In the genomic region with DNA sequence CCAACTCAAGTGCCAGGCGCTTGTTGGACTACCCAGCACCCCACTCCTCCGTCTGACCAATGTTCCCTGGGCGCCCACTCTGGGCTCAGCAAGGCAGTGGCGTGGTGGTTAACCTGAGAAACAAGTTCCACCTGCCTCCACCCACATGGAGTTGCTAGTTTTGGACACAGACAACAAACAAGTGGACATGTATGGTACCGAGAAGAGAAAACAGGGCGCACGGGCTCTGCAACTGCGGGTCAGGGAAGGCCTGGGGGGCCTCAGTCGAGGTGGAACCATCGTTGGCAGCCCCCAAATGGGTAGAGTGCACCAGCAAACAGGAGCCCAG, we compare ENCODE assay signal across 9 cellular contexts. TPM values are rescaled to one million over a fixed set of nuclear protein-coding genes. Genes with fewer than 3 reads are reported as not detected.
A peak's percentile ranks its signal among the peaks of the same experiment; 100 is the strongest.
DNase-seq lines count a peak whose midpoint lies in the region; ATAC-seq, FAIRE-seq and TF ChIP-seq lines count a peak whose summit lies in the region.
"Had no signal": no experiment of that assay in that cellular context is flagged by ENCODE, and none has a peak within 500 bp of the region (broad histone marks: within the 10 kb centered on the region; RNA-seq: fewer than 3 reads in every experiment).

No MANE protein-coding gene starts in this region.

- no peak for TF ChIP-seq CTCF in HEK293 (tag by site-specific recombination; IDR thresholded peaks at IDR 0.05)
- no peak for TF ChIP-seq CTCF in coronary artery (IDR thresholded peaks at IDR 0.05)

- H3K36me3 Mint-ChIP-seq in natural killer cell treated with Interleukin-12 subunit alpha and Interleukin-12 subunit beta and Interleukin-15 and Interleukin-18, amount 100 ng/mL, for 72 hours, result no peaks in the 10 kb centered on the region

- H3K4me1 Mint-ChIP-seq in natural killer cell treated with Interleukin-12 subunit alpha and Interleukin-12 subunit beta and Interleukin-15 and Interleukin-18, amount 100 ng/mL, for 72 hours (ENCODE audit: low read depth in 2 of 2), result peaks cover 51 to 54% of the 10 kb centered on the region in 2 donors

- H3K27me3 ChIP-seq in ACC112 (ENCODE audit: insufficient read depth, low read length), result no peaks in the 10 kb centered on the region

- H3K27ac Mint-ChIP-seq in natural killer cell treated with Interleukin-12 subunit alpha and Interleukin-12 subunit beta and Interleukin-15 and Interleukin-18, amount 100 ng/mL, for 72 hours, result peak overlapping the region in 1 of 2 donors; percentile 56

- CTCF ChIA-PET in HEK293 (lab: Yijun Ruan, JAX), result no interaction called here

- peaks cover 18% of the 10 kb centered on the region for H3K4me1 ChIP-seq in ACC112 (ENCODE audit: control insufficient read depth, insufficient read depth, low read length, unreplicated experiment)
- no peaks in the 10 kb centered on the region for H3K4me1 ChIP-seq in HEK293 (ENCODE audit: control insufficient read depth, insufficient read depth, low read length)

- H3K27ac ChIP-seq in ACC112 (ENCODE audit: low read depth, low read length) (peak overlapping the region; percentile 68), HEK293 (ENCODE audit: extremely low read depth, low read depth, low read length) (no peak overlapping the region; the same call in 1 of the 2 replicates), coronary artery (peak overlapping the region in 1 of 2 donors; percentile 84)

- peak overlapping the region; percentile 82 for H3K4me3 Mint-ChIP-seq in natural killer cell treated with Interleukin-12 subunit alpha and Interleukin-12 subunit beta and Interleukin-15 and Interleukin-18, amount 100 ng/mL, for 72 hours

- no peak overlapping the region for H2AFZ ChIP-seq in ACC112 (ENCODE audit: low read length, unreplicated experiment)

- FAIRE-seq in GM12892 (lab: Jason Lieb, UNC), result no peak

- H3K36me3 ChIP-seq in ACC112 (ENCODE audit: insufficient read depth, low read length) (peaks cover 12% of the 10 kb centered on the region), HEK293 (ENCODE audit: control insufficient read depth in 2 of 2, insufficient read depth in 1 of 2, low read length in 2 of 2) (peaks cover 0 to 24% of the 10 kb centered on the region in 2 experiments; a peak in 1 of 3 replicates)

- ATAC-seq in natural killer cell treated with Interleukin-12 subunit alpha and Interleukin-12 subunit beta and Interleukin-15 and Interleukin-18, amount 100 ng/mL, for 72 hours, result no peak

- H3K9me3 Mint-ChIP-seq in natural killer cell treated with Interleukin-12 subunit alpha and Interleukin-12 subunit beta and Interleukin-15 and Interleukin-18, amount 100 ng/mL, for 72 hours, result no peaks in the 10 kb centered on the region

- peaks cover 6% of the 10 kb centered on the region in 2 donors for H3K27me3 Mint-ChIP-seq in natural killer cell treated with Interleukin-12 subunit alpha and Interleukin-12 subunit beta and Interleukin-15 and Interleukin-18, amount 100 ng/mL, for 72 hours

- POLR2A ChIA-PET in HEK293 (lab: Yijun Ruan, JAX), result no interaction called here

- no peaks in the 10 kb centered on the region for H3K9me3 ChIP-seq in HEK293 (ENCODE audit: control insufficient read depth, insufficient read depth, low read depth, low read length)

- TF ChIP-seq POLR2A in GM12892 (IDR thresholded peaks at IDR 0.05; ENCODE audit: low read depth, low read length), result no peak

- peaks cover 66% of the 10 kb centered on the region for H3K79me2 ChIP-seq in ACC112 (ENCODE audit: control insufficient read depth, insufficient read depth, low read length, unreplicated experiment)

- DNase-seq in coronary artery (ENCODE audit: low spot score) (no peak), NCI-H1417 treated with DMSO at 0.1 percent for 48 hours (lab: John Stamatoyannopoulos, UW) (no peak), germinal center (ENCODE audit: low spot score) (no peak), D341Med (ENCODE audit: low spot score) (no peak), GM12892 (ENCODE audit: insufficient read length) (no peak)
- no peak for DNase-seq in natural killer cell treated with Interleukin-12 subunit alpha and Interleukin-12 subunit beta and Interleukin-15 and Interleukin-18, amount 100 ng/mL, for 72 hours (ENCODE audit: low spot score)
- DNase-seq: occipital lobe had no signal

- H3K4me3 ChIP-seq in ACC112 (ENCODE audit: low read depth, low read length) (peak overlapping the region; percentile 87), HEK293 (ENCODE audit: low read depth, low read length) (no peak overlapping the region), coronary artery (peak overlapping the region; percentile 98)

TF ChIP-seq in HEK293, 187 proteins besides CTCF, POLR2A, EP300 and RAD21:
- no peak for TF ChIP-seq ZBTB26 (tag by site-specific recombination; optimal IDR thresholded peaks at IDR 0.05)
- peak; percentile 42 for TF ChIP-seq EGR2 (tag by site-specific recombination; IDR thresholded peaks at IDR 0.05; ENCODE audit: low read depth)
- TF ChIP-seq ZNF18 (tag by site-specific recombination; IDR thresholded peaks at IDR 0.05), result no peak
- peak; percentile 58 for TF ChIP-seq ZFHX2 (tag by site-specific recombination; conservative IDR thresholded peaks at IDR 0.05)
- TF ChIP-seq KLF7 (tag by site-specific recombination; IDR thresholded peaks at IDR 0.05; ENCODE audit: borderline replicate concordance), result no peak
TF ChIP-seq in HEK293: peak in this region for 2.

RNA-seq across cellular contexts. Expression of gene MIER2, which starts 2.5 kb away (rescaled TPM):
- total RNA-seq in natural killer cell treated with Interleukin-12 subunit alpha and Interleukin-12 subunit beta and Interleukin-15 and Interleukin-18, amount 100 ng/mL, for 72 hours, result 10 to 100 TPM; 26.2 to 39.4 TPM
- 9.4 TPM for polyA plus RNA-seq in GM12892 (2012; ENCODE audit: missing spikeins)

RNA-seq across cellular contexts. Expression of gene PLPP2, which starts 50.9 kb away (rescaled TPM):
- under 1 TPM in 1 of 2 donors, not detected in 1; 0.05 TPM for total RNA-seq in natural killer cell treated with Interleukin-12 subunit alpha and Interleukin-12 subunit beta and Interleukin-15 and Interleukin-18, amount 100 ng/mL, for 72 hours
- polyA plus RNA-seq in GM12892 (2012; ENCODE audit: missing spikeins), result 2.1 TPM
